Comparison of ENCODE assay signal across 24 cellular contexts in genomic region chrX:118560380-118560932, GRCh38.
DNase-seq lines count a peak whose midpoint lies in the region; ATAC-seq and TF ChIP-seq lines count a peak whose summit lies in the region.
"Had no signal": no experiment of that assay in that cellular context is flagged by ENCODE, and none has a peak within 500 bp of the region (broad histone marks: within the 10 kb centered on the region; RNA-seq: fewer than 3 reads in every experiment).

No MANE protein-coding gene starts in this region.

- H3K9me2 ChIP-seq in Karpas-422 (replicated peaks; ENCODE audit: insufficient read depth, low read length): no peaks in the 10 kb centered on the region

- H3K4me3 ChIP-seq in Karpas-422 (ENCODE audit: low read length): no peak overlapping the region
- no peak overlapping the region for H3K4me3 ChIP-seq in endodermal cell (ENCODE audit: low read length)
- H3K4me3 ChIP-seq: dorsolateral prefrontal cortex, heart left ventricle, SJSA1, spleen, testis, uterus had no signal

- H3K27me3 ChIP-seq in Karpas-422 (ENCODE audit: low read length): no peaks in the 10 kb centered on the region
- H3K27me3 ChIP-seq in endodermal cell (ENCODE audit: control insufficient read depth, insufficient read depth, low read length, poor library complexity, severe bottlenecking): no peaks in the 10 kb centered on the region
- H3K27me3 ChIP-seq: SJSA1, spleen, testis, uterus had no signal

- no peak for TF ChIP-seq CTCF in endodermal cell (conservative IDR thresholded peaks at IDR 0.05)

- no peak for ATAC-seq in activated naive CD8-positive, alpha-beta T cell treated with anti-CD3 and anti-CD28 coated beads, Interleukin-2, amount 50 U/mL, for 24 hours
- ATAC-seq in GM19351 (IDR thresholded peaks at IDR 0.05; ENCODE audit: unreplicated experiment) (no peak), HG02759 (IDR thresholded peaks at IDR 0.05; ENCODE audit: unreplicated experiment) (no peak)
- ATAC-seq: heart left ventricle; left cardiac atrium; naive thymus-derived CD4-positive, alpha-beta T cell; stimulated activated naive B cell treated with anti-CD40 and anti-IgM and Interleukin-4, amounts not matched to agents 10 μg/mL and 1 μg/mL and 100 μg/mL, for 72 hours had no signal

- DNase-seq in activated naive CD8-positive, alpha-beta T cell treated with anti-CD3 and anti-CD28 coated beads, Interleukin-2, amount 50 U/mL, for 24 hours: no peak
- DNase-seq in Karpas-422 (peak; percentile 14), endodermal cell (peak; percentile 62), ecto neural progenitor cell (ENCODE audit: low spot score) (no peak)
- DNase-seq: activated CD4-positive, alpha-beta T cell treated with anti-CD3 and anti-CD28 coated beads for 1 hour; activated naive CD8-positive, alpha-beta T cell treated with anti-CD3 and anti-CD28 coated beads, Interleukin-2, amount 10 ng/mL, durations not matched to agents 7 days and 5 days; dorsolateral prefrontal cortex; erythroblast; heart left ventricle; left cardiac atrium; MM.1S; naive thymus-derived CD4-positive, alpha-beta T cell; NCI-H1694; NCI-H524 treated with DMSO at 0.1 percent for 48 hours; spleen; stimulated activated CD4-positive, alpha-beta T cell treated with anti-CD3 and anti-CD28 coated beads, Interleukin-2, amount 100 ng/mL, for 48 hours; stimulated activated naive B cell treated with anti-CD40 and anti-IgM and Interleukin-4, amounts not matched to agents 10 μg/mL and 1 μg/mL and 100 μg/mL, for 72 hours; testis; uterus had no signal

- H3K27me3 Mint-ChIP-seq in activated naive CD8-positive, alpha-beta T cell: no peaks in the 10 kb centered on the region
- no peaks in the 10 kb centered on the region for H3K27me3 Mint-ChIP-seq in activated naive CD8-positive, alpha-beta T cell treated with anti-CD3 and anti-CD28 coated beads, Interleukin-2, amount 50 U/mL, for 24 hours
- H3K27me3 Mint-ChIP-seq in endodermal cell (ENCODE audit: insufficient read depth): peaks cover 4% of the 10 kb centered on the region
- H3K27me3 Mint-ChIP-seq: activated naive CD8-positive, alpha-beta T cell treated with anti-CD3 and anti-CD28 coated beads, Interleukin-2, amount 10 ng/mL, durations not matched to agents 7 days and 5 days; naive thymus-derived CD4-positive, alpha-beta T cell; stimulated activated naive B cell treated with anti-CD40 and anti-IgM and Interleukin-4, amounts not matched to agents 10 μg/mL and 1 μg/mL and 100 μg/mL, for 72 hours had no signal

- H3K4me2 ChIP-seq in Karpas-422 (ENCODE audit: low read depth, low read length, poor library complexity, severe bottlenecking): no peak overlapping the region

- no peaks in the 10 kb centered on the region for H3K4me1 ChIP-seq in Karpas-422 (ENCODE audit: low read length)
- H3K4me1 ChIP-seq in endodermal cell (ENCODE audit: control insufficient read depth, insufficient read depth, low read length): no peaks in the 10 kb centered on the region
- H3K4me1 ChIP-seq: heart left ventricle, SJSA1, spleen, testis, uterus had no signal

- H3K36me3 ChIP-seq in Karpas-422 (ENCODE audit: insufficient read depth, low read length) (no peaks in the 10 kb centered on the region), endodermal cell (ENCODE audit: control insufficient read depth, insufficient read depth, low read length) (no peaks in the 10 kb centered on the region)
- H3K36me3 ChIP-seq: SJSA1, uterus had no signal

- H3K4me3 Mint-ChIP-seq in activated naive CD8-positive, alpha-beta T cell: no peak overlapping the region
- H3K4me3 Mint-ChIP-seq in activated naive CD8-positive, alpha-beta T cell treated with anti-CD3 and anti-CD28 coated beads, Interleukin-2, amount 50 U/mL, for 24 hours: no peak overlapping the region
- no peak overlapping the region for H3K4me3 Mint-ChIP-seq in endodermal cell
- H3K4me3 Mint-ChIP-seq: activated naive CD8-positive, alpha-beta T cell treated with anti-CD3 and anti-CD28 coated beads, Interleukin-2, amount 10 ng/mL, durations not matched to agents 7 days and 5 days; CD14-positive monocyte; naive thymus-derived CD4-positive, alpha-beta T cell; stimulated activated naive B cell treated with anti-CD40 and anti-IgM and Interleukin-4, amounts not matched to agents 10 μg/mL and 1 μg/mL and 100 μg/mL, for 72 hours had no signal

- H3K27ac ChIP-seq in Karpas-422 (ENCODE audit: low read length) (no peak overlapping the region), endodermal cell (ENCODE audit: low read depth, low read length) (no peak overlapping the region)
- H3K27ac ChIP-seq: dorsolateral prefrontal cortex, heart left ventricle, SJSA1, spleen, testis, uterus had no signal

- no peaks in the 10 kb centered on the region for H3K79me2 ChIP-seq in Karpas-422 (ENCODE audit: low read length)

- no peaks in the 10 kb centered on the region for H3K9me3 Mint-ChIP-seq in activated naive CD8-positive, alpha-beta T cell (ENCODE audit: low read depth)
- no peaks in the 10 kb centered on the region for H3K9me3 Mint-ChIP-seq in activated naive CD8-positive, alpha-beta T cell treated with anti-CD3 and anti-CD28 coated beads, Interleukin-2, amount 50 U/mL, for 24 hours
- peaks cover 38% of the 10 kb centered on the region for H3K9me3 Mint-ChIP-seq in endodermal cell
- H3K9me3 Mint-ChIP-seq: activated naive CD8-positive, alpha-beta T cell treated with anti-CD3 and anti-CD28 coated beads, Interleukin-2, amount 10 ng/mL, durations not matched to agents 7 days and 5 days; stimulated activated naive B cell treated with anti-CD40 and anti-IgM and Interleukin-4, amounts not matched to agents 10 μg/mL and 1 μg/mL and 100 μg/mL, for 72 hours had no signal

- peaks cover 22% of the 10 kb centered on the region for H3K4me1 Mint-ChIP-seq in activated naive CD8-positive, alpha-beta T cell (ENCODE audit: low read depth)
- peaks cover 18% of the 10 kb centered on the region for H3K4me1 Mint-ChIP-seq in activated naive CD8-positive, alpha-beta T cell treated with anti-CD3 and anti-CD28 coated beads, Interleukin-2, amount 50 U/mL, for 24 hours
- peaks cover 10% of the 10 kb centered on the region for H3K4me1 Mint-ChIP-seq in endodermal cell

- no peak overlapping the region for H2AFZ ChIP-seq in Karpas-422 (ENCODE audit: low read length)

- no peaks in the 10 kb centered on the region for H4K20me1 ChIP-seq in Karpas-422 (ENCODE audit: insufficient read depth, low read depth, low read length)

- peak overlapping the region; percentile 66 for H3K27ac Mint-ChIP-seq in activated naive CD8-positive, alpha-beta T cell
- no peak overlapping the region for H3K27ac Mint-ChIP-seq in activated naive CD8-positive, alpha-beta T cell treated with anti-CD3 and anti-CD28 coated beads, Interleukin-2, amount 50 U/mL, for 24 hours
- no peak overlapping the region for H3K27ac Mint-ChIP-seq in endodermal cell
- H3K27ac Mint-ChIP-seq: activated naive CD8-positive, alpha-beta T cell treated with anti-CD3 and anti-CD28 coated beads, Interleukin-2, amount 10 ng/mL, durations not matched to agents 7 days and 5 days; CD14-positive monocyte; stimulated activated naive B cell treated with anti-CD40 and anti-IgM and Interleukin-4, amounts not matched to agents 10 μg/mL and 1 μg/mL and 100 μg/mL, for 72 hours had no signal

- 17 to 32% methylated on average over 2 of the region's 2 CpGs for WGBS in endodermal cell (ENCODE audit: insufficient coverage in 1 of 2, insufficient read length in 1 of 2), 2 experiments

- H3K36me3 Mint-ChIP-seq in activated naive CD8-positive, alpha-beta T cell: peaks cover 3% of the 10 kb centered on the region
- H3K36me3 Mint-ChIP-seq in activated naive CD8-positive, alpha-beta T cell treated with anti-CD3 and anti-CD28 coated beads, Interleukin-2, amount 50 U/mL, for 24 hours (ENCODE audit: low read depth): peaks cover 23% of the 10 kb centered on the region
- no peaks in the 10 kb centered on the region for H3K36me3 Mint-ChIP-seq in endodermal cell (ENCODE audit: low read depth)

- H3K9me3 ChIP-seq in Karpas-422 (ENCODE audit: low read length) (no peaks in the 10 kb centered on the region), endodermal cell (ENCODE audit: control insufficient read depth, low read length) (no peaks in the 10 kb centered on the region)
- H3K9me3 ChIP-seq: heart left ventricle, SJSA1, spleen, testis, uterus had no signal

- H3K9ac ChIP-seq in Karpas-422 (ENCODE audit: low read length) (no peak overlapping the region), endodermal cell (ENCODE audit: extremely low read depth, low read length, poor library complexity, severe bottlenecking) (no peak overlapping the region)

Comparison
In these comparisons a context has a peak if more than half of its experiments do, and no peak if none do; other contexts are left out.
1. DNase-seq: peak in Karpas-422 (single experiment) and endodermal cell (single experiment); none in activated naive CD8-positive, alpha-beta T cell treated with anti-CD3 and anti-CD28 coated beads, Interleukin-2, amount 50 U/mL, for 24 hours (single experiment) and ecto neural progenitor cell (single experiment).